25 cellular contexts compared by ENCODE assay signal in the genomic region with DNA sequence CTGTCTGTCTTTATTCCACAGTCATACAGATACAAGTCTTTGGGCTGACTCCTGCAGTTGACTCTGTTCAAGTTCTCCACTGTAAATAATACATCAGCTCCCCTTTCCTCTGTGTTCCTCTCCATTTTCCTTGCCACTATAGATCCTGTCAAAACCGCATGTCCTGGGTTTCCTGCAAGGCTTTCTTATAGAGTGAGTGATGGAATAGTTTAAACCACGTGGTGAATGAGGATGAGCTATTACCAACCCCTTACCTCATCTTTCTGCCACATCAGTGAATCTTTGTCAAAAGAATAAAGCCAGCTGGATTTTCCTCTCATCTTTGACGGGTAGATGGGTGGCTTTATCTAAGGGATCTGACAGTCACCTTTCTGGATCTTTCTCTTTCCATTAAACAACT. TPM values are rescaled to one million over a fixed set of nuclear protein-coding genes. Genes with fewer than 3 reads are reported as not detected.
"Had no signal": no experiment of that assay in that cellular context is flagged by ENCODE, and none has a peak within 500 bp of the region (broad histone marks: within the 10 kb centered on the region; RNA-seq: fewer than 3 reads in every experiment).

No MANE protein-coding gene starts in this region.

- FAIRE-seq: colon, endothelial cell of umbilical vein, frontal cortex, kidney had no signal

- H3K9me3 Mint-ChIP-seq: immature natural killer cell, mesothelial cell of epicardium had no signal

- H3K36me3 ChIP-seq: esophagus muscularis mucosa, gastroesophageal sphincter, heart left ventricle, left lung, lower lobe of right lung had no signal

- H2AFZ ChIP-seq: hepatocyte had no signal

- DNase-seq: dermis blood vessel endothelial cell; effector CD4-positive, alpha-beta T cell; effector memory CD4-positive, alpha-beta T cell; foreskin keratinocyte; heart left ventricle; immature natural killer cell; islet precursor cell; kidney; kidney glomerular epithelial cell; left lung; left ventricle myocardium superior; lower lobe of right lung; mesenchymal stem cell; mucosa of descending colon had no signal

- H3K4me1 ChIP-seq: foreskin keratinocyte had no signal

- H3K36me3 Mint-ChIP-seq: immature natural killer cell, mesothelial cell of epicardium had no signal

- H3K4me3 ChIP-seq: coronary artery, dorsolateral prefrontal cortex, esophagus muscularis mucosa, gastroesophageal sphincter, heart left ventricle, hepatocyte, left lung, lower lobe of right lung, mucosa of descending colon had no signal

- H3K9me3 ChIP-seq: esophagus muscularis mucosa, gastroesophageal sphincter, heart left ventricle, left lung, lower lobe of right lung, mucosa of descending colon had no signal

- H3K4me2 ChIP-seq: hepatocyte had no signal

- H3K79me2 ChIP-seq: hepatocyte had no signal

- H3K27ac ChIP-seq: coronary artery, esophagus muscularis mucosa, foreskin keratinocyte, gastroesophageal sphincter, heart left ventricle, hepatocyte, left lung, lower lobe of right lung had no signal

- H3K4me3 Mint-ChIP-seq: immature natural killer cell, mesothelial cell of epicardium had no signal

- H3K27ac Mint-ChIP-seq: immature natural killer cell, mesothelial cell of epicardium had no signal

RNA-seq across cellular contexts. Expression of a gene that starts 3.9 kb away (rescaled TPM):
- total RNA-seq: lung microvascular endothelial cell, myocyte had no signal
- polyA plus RNA-seq: immature natural killer cell had no signal
